In genomic region chr5:77560677-77561263, GRCh38 we compare ENCODE assay signal across 8 cellular contexts.
DNase-seq lines count a peak whose midpoint lies in the region; ATAC-seq, FAIRE-seq and TF ChIP-seq lines count a peak whose summit lies in the region.

No MANE protein-coding gene starts in this region.

- H3K9ac ChIP-seq in K562 (ENCODE audit: insufficient read depth in 1 of 2, low read depth in 2 of 2, low read length in 2 of 2) = no peak overlapping the region
- no peak overlapping the region for H3K9ac ChIP-seq in liver (ENCODE audit: low read depth in 1 of 2, low read length in 2 of 2)

- ATAC-seq in K562 (peak; percentile 56; the same call in 2 of the 3 replicates), GM19455 (IDR thresholded peaks at IDR 0.05; ENCODE audit: unreplicated experiment) (no peak)

- H3K36me3 ChIP-seq in K562 (ENCODE audit: control insufficient read depth, insufficient read depth, low read length) = no peaks in the 10 kb centered on the region
- H3K36me3 ChIP-seq in liver (ENCODE audit: control insufficient read depth in 4 of 4, insufficient read depth in 3 of 4, low read depth in 1 of 4, low read length in 3 of 4) = no peaks in the 10 kb centered on the region
- no peaks in the 10 kb centered on the region for H3K36me3 ChIP-seq in MG63

- no peak for TF ChIP-seq POLR2A in K562 (conservative IDR thresholded peaks at IDR 0.05)

- H3K4me3 ChIP-seq in K562 (no peak overlapping the region), liver (ENCODE audit: low read depth in 1 of 3, low read length in 3 of 3) (no peak overlapping the region), MG63 (no peak overlapping the region)

- H3K9me1 ChIP-seq in K562 (ENCODE audit: control insufficient read depth, insufficient read depth, low read length) = no peaks in the 10 kb centered on the region

- H3K9me3 ChIP-seq in K562 (replicated peaks; ENCODE audit: control insufficient read depth, insufficient read depth, low read depth, low read length) (no peaks in the 10 kb centered on the region), liver (ENCODE audit: control insufficient read depth in 4 of 4, low read length in 3 of 4) (no peaks in the 10 kb centered on the region), MG63 (no peaks in the 10 kb centered on the region)

- intact Hi-C loops in K562 (cut with micrococcal nuclease) = loop anchor here (2.0 to 5.0 kb wide), 3 partner anchors 422 to 602 kb away; no protein-coding TSS in a partner anchor

- no peak for TF ChIP-seq EP300 in K562 (IDR thresholded peaks at IDR 0.05; ENCODE audit: low read length)

- FAIRE-seq in A204.1 (lab: Jason Lieb, UNC) = peak; percentile 98
- peak; percentile 85 for FAIRE-seq in K562 (lab: Jason Lieb, UNC)

- no peak overlapping the region for H2AFZ ChIP-seq in K562 (ENCODE audit: low read depth, low read length)

- peak; percentile 0 for DNase-seq in NCI-H2227 (lab: John Stamatoyannopoulos, UW; ENCODE audit: unreplicated experiment)
- DNase-seq in K562 (ENCODE audit: extremely low read depth in 1 of 4, low spot score in 3 of 4) = peak; percentile 8 to 53 (median 30)
- no peak for DNase-seq in MG63
- no peak for DNase-seq in C1 segment of cervical spinal cord (lab: John Stamatoyannopoulos, UW)

- 6% methylated on average over 1 of the region's 1 CpG for WGBS in K562 (ENCODE audit: insufficient coverage, low coverage, missing lambda C conversion rate)
- 6% methylated on average over 1 of the region's 1 CpG for WGBS in liver

- H3K4me2 ChIP-seq in K562 (ENCODE audit: insufficient read depth, low read length) = no peak overlapping the region

- no peaks in the 10 kb centered on the region for H4K20me1 ChIP-seq in K562 (replicated peaks; ENCODE audit: control insufficient read depth, insufficient read depth, low read length)

- CTCF ChIA-PET in K562 (lab: Yijun Ruan, JAX; ENCODE audit: low intra/inter-chr PET ratio) = interaction anchor here (0.6 to 1.8 kb wide), 2 partner anchors 448 to 1404 kb away, joined by 3 to 16 read pairs; no protein-coding TSS in a partner anchor

- H3K27me3 ChIP-seq in K562 (ENCODE audit: control insufficient read depth in 2 of 2, insufficient read depth in 2 of 2, low read length in 2 of 2) (peaks cover 2 to 15% of the 10 kb centered on the region in 2 experiments; a peak in 4 of 5 replicates), liver (ENCODE audit: control insufficient read depth in 4 of 4, insufficient read depth in 4 of 4, low read length in 3 of 4) (no peaks in the 10 kb centered on the region), MG63 (peaks cover 3% of the 10 kb centered on the region)

- H3K79me2 ChIP-seq in K562 (ENCODE audit: control insufficient read depth, insufficient read depth, low read length) = no peaks in the 10 kb centered on the region

- POLR2A ChIA-PET in K562 (lab: Yijun Ruan, JAX) = interaction anchor here (0.6 kb wide), 1 partner anchor 794 kb away, joined by 3 read pairs; no protein-coding TSS in a partner anchor

- peak; percentile 29; the same call in 1 of the 3 replicates for TF ChIP-seq CTCF in GM12872 (IDR thresholded peaks at IDR 0.05; ENCODE audit: insufficient read depth, low read depth, low read length)
- TF ChIP-seq CTCF in K562 (IDR thresholded peaks at IDR 0.05 in 2 of 3, conservative IDR thresholded peaks at IDR 0.05 in 1 of 3; ENCODE audit: insufficient read depth in 2 of 3, low read depth in 1 of 3, low read length in 3 of 3) = peak; percentile 40 to 74 (median 55); a peak in 5 of 6 replicates
- peak; percentile 50 for TF ChIP-seq CTCF in liver (IDR thresholded peaks at IDR 0.05; ENCODE audit: low read depth, low read length, missing input control)

- in situ Hi-C loops in K562 (cut with MboI) = no loop called here

- no TSS peak for BruUV-seq in K562 (replicated peaks; lab: Mats Ljungman, UMichigan)

- TF ChIP-seq RAD21 in K562 (CRISPR knock-in tag; conservative IDR thresholded peaks at IDR 0.05 in 1 of 2, IDR thresholded peaks at IDR 0.05 in 1 of 2) = peak; percentile 83 to 91
- TF ChIP-seq RAD21 in liver (IDR thresholded peaks at IDR 0.05) = peak; percentile 86 to 88

- H3K27ac ChIP-seq in K562 (ENCODE audit: extremely low read depth, low read depth, low read length) = no peak overlapping the region
- H3K27ac ChIP-seq in liver (ENCODE audit: low read depth in 1 of 2, low read length in 2 of 2) = no peak overlapping the region

- H3K4me1 ChIP-seq in K562 (replicated peaks in 1 of 2; ENCODE audit: control insufficient read depth in 2 of 2, insufficient read depth in 2 of 2, low read length in 2 of 2) (no peaks in the 10 kb centered on the region), liver (ENCODE audit: control insufficient read depth in 4 of 4, insufficient read depth in 4 of 4, low read length in 3 of 4) (no peaks in the 10 kb centered on the region)

TF ChIP-seq in K562, 482 proteins besides CTCF, POLR2A, EP300 and RAD21 (continues in another document):
- TF ChIP-seq TEAD4 (IDR thresholded peaks at IDR 0.05; ENCODE audit: low read length) (0 out of 2 replicates have a peak, but pooled peaks have one; percentile 15), TEAD4 (CRISPR knock-in tag; IDR thresholded peaks at IDR 0.05; ENCODE audit: borderline replicate concordance) (no peak), SMC3 (conservative IDR thresholded peaks at IDR 0.05; ENCODE audit: insufficient read depth, low read depth, low read length) (peak; percentile 57; the same call in 1 of the 2 replicates), CEBPZ (IDR thresholded peaks at IDR 0.05; ENCODE audit: borderline replicate concordance, low read depth, low read length) (no peak), PHF8 (IDR thresholded peaks at IDR 0.05; ENCODE audit: borderline replicate concordance, low read length) (no peak), NR2C1 (IDR thresholded peaks at IDR 0.05) (no peak), NR2C1 (tag; IDR thresholded peaks at IDR 0.05) (no peak)

TF ChIP-seq in liver, 16 proteins besides CTCF, POLR2A, EP300 and RAD21:
- TF ChIP-seq HNF4G (IDR thresholded peaks at IDR 0.05) = no peak
- TF ChIP-seq YY1 (IDR thresholded peaks at IDR 0.05) = no peak
- no peak for TF ChIP-seq TAF1 (conservative IDR thresholded peaks at IDR 0.05)
- TF ChIP-seq GABPA (IDR thresholded peaks at IDR 0.05 in 1 of 2, conservative IDR thresholded peaks at IDR 0.05 in 1 of 2) = no peak
- no peak for TF ChIP-seq FOXA2 (IDR thresholded peaks at IDR 0.05)
- no peak for TF ChIP-seq SP1 (IDR thresholded peaks at IDR 0.05)
- TF ChIP-seq JUND (IDR thresholded peaks at IDR 0.05) = no peak
- TF ChIP-seq NR2F2 (IDR thresholded peaks at IDR 0.05) = no peak

Comparison
In these comparisons a context has a peak if more than half of its experiments do, and no peak if none do; other contexts are left out.
1. DNase-seq: peak in NCI-H2227 (single experiment) and K562 (4 of 4); none in MG63 (single experiment) and C1 segment of cervical spinal cord (0 of 14).
2. Peak in every context shown above with its lines, with median percentiles within 50 percentile points of each other: CTCF ChIP-seq.